Comparison of ENCODE assay signal across 38 cellular contexts in the genomic region with DNA sequence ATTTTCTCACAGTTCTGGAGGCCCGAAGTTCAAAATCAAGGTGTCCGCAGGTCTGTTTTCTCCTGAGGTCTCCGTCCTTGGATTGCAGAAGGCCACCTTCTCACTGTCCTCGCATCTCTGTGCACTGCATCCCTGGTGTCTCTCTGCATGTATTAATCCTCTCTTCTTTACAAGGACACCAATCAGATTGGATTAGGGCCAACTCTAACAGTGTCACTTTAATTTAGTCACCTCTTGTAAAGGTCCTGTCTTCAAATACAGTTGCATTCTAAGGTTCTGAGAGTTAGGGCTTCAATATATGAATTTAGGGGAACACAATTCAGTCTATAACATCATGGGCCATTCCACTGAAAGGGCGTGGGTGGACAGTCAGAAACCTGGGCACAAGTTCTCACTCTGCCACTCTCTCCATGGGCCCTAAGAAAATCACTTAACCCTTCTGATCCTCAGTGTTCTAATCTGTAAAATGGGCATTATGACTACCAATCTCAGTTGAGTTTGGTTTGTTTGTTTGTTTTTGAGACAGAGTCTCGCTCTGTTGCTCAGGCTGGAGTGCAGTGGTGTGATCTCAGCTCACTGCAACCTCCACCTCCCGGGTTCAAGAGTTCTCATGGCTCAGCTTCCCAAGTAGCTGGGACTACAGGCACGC.
"Had no signal": no experiment of that assay in that cellular context is flagged by ENCODE, and none has a peak within 500 bp of the region (broad histone marks: within the 10 kb centered on the region; RNA-seq: fewer than 3 reads in every experiment).

No MANE protein-coding gene starts in this region.

- ATAC-seq: activated CD8-positive, alpha-beta T cell treated with anti-CD3 and anti-CD28 coated beads for 36 hours; activated naive CD4-positive, alpha-beta T cell treated with anti-CD3 and anti-CD28 coated beads, Interleukin-2, amount 50 U/mL, for 72 hours; activated T-cell treated with anti-CD3 and anti-CD28 coated beads, Interleukin-2, amount 50 U/mL, for 4 hours; activated T-cell treated with anti-CD3 and anti-CD28 coated beads, Interleukin-2, amount 50 U/mL, for 72 hours; activated T-helper 17 cell treated with anti-CD3 and anti-CD28 coated beads, Interleukin-2, amount 50 U/mL, for 72 hours had no signal

- H3K9me3 Mint-ChIP-seq: activated B cell treated with CpG ODN at 0.5 μM for 24 hours; activated CD4-positive, alpha-beta memory T cell treated with anti-CD3 and anti-CD28 coated beads for 36 hours; activated CD4-positive, alpha-beta T cell treated with anti-CD3 and anti-CD28 coated beads, Interleukin-2, amount 10 ng/mL, durations not matched to agents 24 days and 14 days; activated CD8-positive, alpha-beta T cell treated with anti-CD3 and anti-CD28 coated beads for 36 hours; activated naive CD4-positive, alpha-beta T cell treated with anti-CD3 and anti-CD28 coated beads for 36 hours; activated naive CD4-positive, alpha-beta T cell treated with anti-CD3 and anti-CD28 coated beads, Interleukin-2, amount 50 U/mL, for 72 hours; activated naive CD8-positive, alpha-beta T cell treated with anti-CD3 and anti-CD28 coated beads for 36 hours; activated T-cell treated with anti-CD3 and anti-CD28 coated beads, Interleukin-2, amount 50 U/mL, for 4 hours; activated T-cell treated with anti-CD3 and anti-CD28 coated beads, Interleukin-2, amount 50 U/mL, for 72 hours; activated T-helper 1 cell treated with anti-CD3 and anti-CD28 coated beads, Interleukin-12 subunit alpha, Interleukin-12 subunit beta, Interleukin-2, Interleukin-4 antibody, amounts not matched to agents 30 ng/mL and 10 ng/mL and 1 ng/mL, durations not matched to agents 14 hours and 24 hours and 36 hours; activated T-helper 17 cell treated with anti-CD3 and anti-CD28 coated beads, Interleukin-2, amount 50 U/mL, for 72 hours; brain; central memory CD8-positive, alpha-beta T cell; T-helper 1 cell treated with Interleukin-12 subunit alpha and Interleukin-12 subunit beta and Interleukin-4 antibody, amounts not matched to agents 30 μg/mL and 1 μg/mL, for 36 hours; T-helper 2 cell treated with Interferon-gamma antibody and Interleukin-4, amounts not matched to agents 5 μg/mL and 100 μg/mL, for 36 hours had no signal

- H3K27me3 Mint-ChIP-seq: activated B cell treated with CpG ODN at 0.5 μM for 24 hours; activated CD4-positive, alpha-beta memory T cell treated with anti-CD3 and anti-CD28 coated beads for 36 hours; activated CD4-positive, alpha-beta T cell treated with anti-CD3 and anti-CD28 coated beads, Interleukin-2, amount 10 ng/mL, durations not matched to agents 24 days and 14 days; activated CD8-positive, alpha-beta T cell treated with anti-CD3 and anti-CD28 coated beads for 36 hours; activated naive CD8-positive, alpha-beta T cell treated with anti-CD3 and anti-CD28 coated beads for 36 hours; activated T-helper 17 cell treated with anti-CD3 and anti-CD28 coated beads, Interleukin-2, amount 50 U/mL, for 72 hours; central memory CD8-positive, alpha-beta T cell had no signal

- FAIRE-seq: bronchial epithelial cell, TTC549 had no signal

- H3K4me3 ChIP-seq: adrenal gland, cardiac muscle cell had no signal

- H3K27ac Mint-ChIP-seq: activated B cell treated with CpG ODN at 0.5 μM for 24 hours; activated CD4-positive, alpha-beta memory T cell treated with anti-CD3 and anti-CD28 coated beads for 36 hours; activated CD4-positive, alpha-beta T cell treated with anti-CD3 and anti-CD28 coated beads, Interleukin-2, amount 10 ng/mL, durations not matched to agents 24 days and 14 days; activated CD8-positive, alpha-beta T cell treated with anti-CD3 and anti-CD28 coated beads for 36 hours; activated naive CD4-positive, alpha-beta T cell treated with anti-CD3 and anti-CD28 coated beads for 36 hours; activated naive CD4-positive, alpha-beta T cell treated with anti-CD3 and anti-CD28 coated beads, Interleukin-2, amount 50 U/mL, for 72 hours; activated naive CD8-positive, alpha-beta T cell treated with anti-CD3 and anti-CD28 coated beads for 36 hours; activated T-cell treated with anti-CD3 and anti-CD28 coated beads, Interleukin-2, amount 50 U/mL, for 72 hours; activated T-helper 1 cell treated with anti-CD3 and anti-CD28 coated beads, Interleukin-12 subunit alpha, Interleukin-12 subunit beta, Interleukin-2, Interleukin-4 antibody, amounts not matched to agents 30 ng/mL and 10 ng/mL and 1 ng/mL, durations not matched to agents 14 hours and 24 hours and 36 hours; activated T-helper 17 cell treated with anti-CD3 and anti-CD28 coated beads, Interleukin-2, amount 50 U/mL, for 72 hours; brain; T-helper 1 cell treated with Interleukin-12 subunit alpha and Interleukin-12 subunit beta and Interleukin-4 antibody, amounts not matched to agents 30 μg/mL and 1 μg/mL, for 36 hours; T-helper 2 cell treated with Interferon-gamma antibody and Interleukin-4, amounts not matched to agents 5 μg/mL and 100 μg/mL, for 36 hours had no signal

- H3K4me3 Mint-ChIP-seq: activated B cell treated with CpG ODN at 0.5 μM for 24 hours; activated CD4-positive, alpha-beta memory T cell treated with anti-CD3 and anti-CD28 coated beads for 36 hours; activated CD4-positive, alpha-beta T cell treated with anti-CD3 and anti-CD28 coated beads, Interleukin-2, amount 10 ng/mL, durations not matched to agents 24 days and 14 days; activated CD8-positive, alpha-beta T cell treated with anti-CD3 and anti-CD28 coated beads for 36 hours; activated naive CD4-positive, alpha-beta T cell treated with anti-CD3 and anti-CD28 coated beads for 36 hours; activated naive CD8-positive, alpha-beta T cell treated with anti-CD3 and anti-CD28 coated beads for 36 hours; activated T-cell treated with anti-CD3 and anti-CD28 coated beads, Interleukin-2, amount 50 U/mL, for 4 hours; activated T-cell treated with anti-CD3 and anti-CD28 coated beads, Interleukin-2, amount 50 U/mL, for 72 hours; activated T-helper 1 cell treated with anti-CD3 and anti-CD28 coated beads, Interleukin-12 subunit alpha, Interleukin-12 subunit beta, Interleukin-2, Interleukin-4 antibody, amounts not matched to agents 30 ng/mL and 10 ng/mL and 1 ng/mL, durations not matched to agents 14 hours and 24 hours and 36 hours; activated T-helper 17 cell treated with anti-CD3 and anti-CD28 coated beads, Interleukin-2, amount 50 U/mL, for 72 hours; brain; central memory CD8-positive, alpha-beta T cell; T-helper 1 cell treated with Interleukin-12 subunit alpha and Interleukin-12 subunit beta and Interleukin-4 antibody, amounts not matched to agents 30 μg/mL and 1 μg/mL, for 36 hours; T-helper 2 cell treated with Interferon-gamma antibody and Interleukin-4, amounts not matched to agents 5 μg/mL and 100 μg/mL, for 36 hours had no signal

- H3K27ac ChIP-seq: adrenal gland, cardiac muscle cell, VCaP had no signal

- H3K9me3 ChIP-seq: adrenal gland had no signal

- H3K4me1 ChIP-seq: adrenal gland had no signal

- DNase-seq: activated B cell treated with CpG ODN at 0.5 μM for 24 hours; activated CD4-positive, alpha-beta memory T cell treated with anti-CD3 and anti-CD28 coated beads for 36 hours; activated CD4-positive, alpha-beta T cell treated with anti-CD3 and anti-CD28 coated beads for 4 hours; activated CD4-positive, alpha-beta T cell treated with anti-CD3 and anti-CD28 coated beads, Interleukin-2, amount 10 ng/mL, durations not matched to agents 24 days and 14 days; activated CD4-positive, alpha-beta T cell treated with anti-CD3 and anti-CD28 coated beads, Interleukin-2, amount 50 U/mL, for 1 hour; activated CD4-positive, alpha-beta T cell treated with anti-CD3 and anti-CD28 coated beads, Interleukin-2, amount 50 U/mL, for 4 hours; activated CD4-positive, CD25-positive, alpha-beta regulatory T cell treated with anti-CD3 and anti-CD28 coated beads, Interleukin-2, amount 50 U/mL, for 72 hours; activated CD8-positive, alpha-beta memory T cell treated with anti-CD3 and anti-CD28 coated beads, Interleukin-2, amount 50 U/mL, for 4 hours; activated CD8-positive, alpha-beta T cell treated with anti-CD3 and anti-CD28 coated beads for 36 hours; activated effector memory CD4-positive, alpha-beta T cell treated with anti-CD3 and anti-CD28 coated beads, Interleukin-2, amount 50 U/mL, for 16 hours; activated gamma-delta T cell treated with Interleukin-2 at 50 U/mL for 16 hours; activated naive CD4-positive, alpha-beta T cell; activated naive CD4-positive, alpha-beta T cell treated with anti-CD3 and anti-CD28 coated beads for 36 hours; activated naive CD4-positive, alpha-beta T cell treated with anti-CD3 and anti-CD28 coated beads, Interleukin-2, amount 50 U/mL, for 16 hours; activated naive CD8-positive, alpha-beta T cell treated with anti-CD3 and anti-CD28 coated beads for 36 hours; activated T-cell treated with anti-CD3 and anti-CD28 coated beads for 4 hours; activated T-cell treated with anti-CD3 and anti-CD28 coated beads, Interleukin-2, amount 50 U/mL, for 1 hour; activated T-cell treated with anti-CD3 and anti-CD28 coated beads, Interleukin-2, amount 50 U/mL, for 4 hours; activated T-cell treated with anti-CD3 and anti-CD28 coated beads, Interleukin-2, amount 50 U/mL, for 72 hours; adrenal gland; amniotic stem cell; aorta; caudate nucleus; cerebellar nuclear complex; T-helper 1 cell; T-helper 2 cell; T-helper 9 cell had no signal

- H3K4me1 Mint-ChIP-seq: activated B cell treated with CpG ODN at 0.5 μM for 24 hours; activated CD4-positive, alpha-beta T cell treated with anti-CD3 and anti-CD28 coated beads, Interleukin-2, amount 10 ng/mL, durations not matched to agents 24 days and 14 days; activated naive CD8-positive, alpha-beta T cell treated with anti-CD3 and anti-CD28 coated beads for 36 hours; activated T-helper 17 cell treated with anti-CD3 and anti-CD28 coated beads, Interleukin-2, amount 50 U/mL, for 72 hours; central memory CD8-positive, alpha-beta T cell had no signal

- H3K36me3 ChIP-seq: adrenal gland, cardiac muscle cell had no signal

- H3K27me3 ChIP-seq: adrenal gland, cardiac muscle cell had no signal

- H3K36me3 Mint-ChIP-seq: activated CD4-positive, alpha-beta memory T cell treated with anti-CD3 and anti-CD28 coated beads for 36 hours; activated naive CD4-positive, alpha-beta T cell treated with anti-CD3 and anti-CD28 coated beads, Interleukin-2, amount 50 U/mL, for 72 hours; activated naive CD8-positive, alpha-beta T cell treated with anti-CD3 and anti-CD28 coated beads for 36 hours had no signal
